1 cellular context compared by ENCODE assay signal in genomic region chr11:74090701-74091100, GRCh38.
TF ChIP-seq lines count a peak whose summit lies in the region.

No MANE protein-coding gene starts in this region.

TF ChIP-seq in K562, 482 proteins besides CTCF, POLR2A, EP300 and RAD21 (continued from another document):
- no peak for TF ChIP-seq CHD7 (IDR thresholded peaks at IDR 0.05; ENCODE audit: low read depth, low read length)
- no peak for TF ChIP-seq ZNF224 (CRISPR knock-in tag; IDR thresholded peaks at IDR 0.05)
- no peak for TF ChIP-seq PHF8 (IDR thresholded peaks at IDR 0.05; ENCODE audit: borderline replicate concordance, low read length)
- no peak for TF ChIP-seq HMGN3 (IDR thresholded peaks at IDR 0.05; ENCODE audit: borderline replicate concordance, extremely low read depth, insufficient read length, low read depth, low read length)
- TF ChIP-seq SMC3 (conservative IDR thresholded peaks at IDR 0.05; ENCODE audit: insufficient read depth, low read depth, low read length) = 0 out of 2 replicates have a peak, but pooled peaks have one; percentile 29
TF ChIP-seq in K562: peak in this region for 6.
